ENCODE assay signal across 10 cellular contexts in the genomic region with DNA sequence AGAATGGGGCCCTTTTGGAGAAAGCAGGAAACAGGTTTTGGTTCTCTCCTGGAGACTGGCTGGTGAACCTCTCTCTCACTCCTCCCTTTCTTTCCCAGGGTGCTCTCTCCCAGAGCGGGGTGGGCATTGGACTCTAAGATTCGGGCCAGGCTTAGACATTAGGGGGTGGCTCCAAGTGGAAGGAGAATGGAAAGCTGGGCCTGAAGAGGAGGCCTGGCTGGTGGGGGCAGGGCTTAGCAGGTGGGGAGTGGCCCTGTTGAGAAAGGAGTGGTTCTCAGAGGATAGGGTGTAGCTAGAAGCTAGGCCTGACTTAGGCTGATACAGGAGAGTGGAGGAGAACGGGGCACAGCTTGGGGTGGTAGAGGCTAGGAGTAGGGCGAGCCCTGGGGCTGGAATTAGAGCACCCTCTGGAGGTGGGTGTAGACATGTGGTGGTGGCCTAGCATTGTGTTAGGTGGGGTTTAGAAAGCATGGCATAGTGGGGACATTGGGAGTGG. TPM values are rescaled to one million over a fixed set of nuclear protein-coding genes. Genes with fewer than 3 reads are reported as not detected.
A peak's percentile ranks its signal among the peaks of the same experiment; 100 is the strongest.
DNase-seq lines count a peak whose midpoint lies in the region; ATAC-seq, FAIRE-seq and TF ChIP-seq lines count a peak whose summit lies in the region.
"Had no signal": no experiment of that assay in that cellular context is flagged by ENCODE, and none has a peak within 500 bp of the region (broad histone marks: within the 10 kb centered on the region; RNA-seq: fewer than 3 reads in every experiment).

No MANE protein-coding gene starts in this region.

- no peak overlapping the region for H2BK5ac ChIP-seq in mesenchymal stem cell (ENCODE audit: low read depth, low read length, poor library complexity, severe bottlenecking)
- H2BK5ac ChIP-seq in neuronal stem cell (ENCODE audit: low read length), result no peak overlapping the region

- peak overlapping the region; percentile 3 for H2BK120ac ChIP-seq in mesenchymal stem cell (ENCODE audit: low read depth, low read length)
- no peak overlapping the region for H2BK120ac ChIP-seq in neuronal stem cell (ENCODE audit: low read depth, low read length)

- H3K23ac ChIP-seq in mesenchymal stem cell (ENCODE audit: low read length in 2 of 2) (no peak overlapping the region), neuronal stem cell (ENCODE audit: low read depth, low read length, poor library complexity) (no peak overlapping the region)

- WGBS in mesenchymal stem cell, result 100% methylated on average over 4 of the region's 4 CpGs
- no CpG with 5 or more reads among the region's 4 CpGs for WGBS in neuronal stem cell (ENCODE audit: extremely low coverage in 2 of 2, insufficient read length in 2 of 2, insufficient replicate concordance in 1 of 2), 2 donors

- DNase-seq in CD4-positive, CD25-positive, alpha-beta regulatory T cell, result peak in 1 of 3 donors; percentile 33
- no peak for DNase-seq in astrocyte (ENCODE audit: low read depth)
- DNase-seq in mesenchymal stem cell, result no peak
- no peak for DNase-seq in neuronal stem cell (ENCODE audit: low spot score)
- no peak for DNase-seq in SIG-M5 treated with dmso at 0.1 percent for 504 hours (lab: John Stamatoyannopoulos, UW; ENCODE audit: unreplicated experiment)
- no peak for DNase-seq in H54 (ENCODE audit: insufficient read length, low spot score)
- DNase-seq: stimulated activated naive CD4-positive, alpha-beta T cell treated with Interleukin-2 at 50 U/mL for 16 hours had no signal

- no peak overlapping the region for H2AFZ ChIP-seq in Loucy (ENCODE audit: low read length)
- H2AFZ ChIP-seq in astrocyte (ENCODE audit: low read depth, low read length), result no peak overlapping the region
- no peak overlapping the region for H2AFZ ChIP-seq in mesenchymal stem cell (ENCODE audit: low read depth, low read length)
- no peak overlapping the region for H2AFZ ChIP-seq in neuronal stem cell (ENCODE audit: low read length)

- H3K27me3 Mint-ChIP-seq in CD4-positive, CD25-positive, alpha-beta regulatory T cell, result peaks cover 5% of the 10 kb centered on the region
- no peaks in the 10 kb centered on the region for H3K27me3 Mint-ChIP-seq in astrocyte (ENCODE audit: low read depth, unreplicated experiment)

- no peaks in the 10 kb centered on the region for H3K9me2 ChIP-seq in Loucy (replicated peaks; ENCODE audit: low read depth, low read length)

- no peaks in the 10 kb centered on the region for H3K27me3 ChIP-seq in CD4-positive, CD25-positive, alpha-beta regulatory T cell (ENCODE audit: control insufficient read depth, insufficient read depth, low read length)
- no peaks in the 10 kb centered on the region for H3K27me3 ChIP-seq in Loucy (ENCODE audit: insufficient read depth, low read length, poor library complexity, severe bottlenecking)
- H3K27me3 ChIP-seq in astrocyte (ENCODE audit: insufficient read depth, low read length), result no peaks in the 10 kb centered on the region
- H3K27me3 ChIP-seq in mesenchymal stem cell (ENCODE audit: control insufficient read depth in 1 of 2, insufficient read depth in 1 of 2, low read length in 2 of 2), result no peaks in the 10 kb centered on the region
- H3K27me3 ChIP-seq in neuronal stem cell (ENCODE audit: control insufficient read depth in 3 of 3, insufficient read depth in 3 of 3, low read depth in 1 of 3, low read length in 3 of 3), result peaks cover 0 to 22% (median 10%) of the 10 kb centered on the region in 3 experiments

- peaks cover 0 to 1% (median 0%) of the 10 kb centered on the region in 7 donors for H3K9me3 Mint-ChIP-seq in CD4-positive, CD25-positive, alpha-beta regulatory T cell
- H3K9me3 Mint-ChIP-seq in astrocyte (ENCODE audit: unreplicated experiment), result no peaks in the 10 kb centered on the region

- H3K4me3 ChIP-seq in CD4-positive, CD25-positive, alpha-beta regulatory T cell (ENCODE audit: low read depth, low read length), result no peak overlapping the region
- no peak overlapping the region for H3K4me3 ChIP-seq in Loucy (ENCODE audit: low read length, poor library complexity, severe bottlenecking)
- H3K4me3 ChIP-seq in astrocyte (ENCODE audit: insufficient read depth, low read depth, low read length), result no peak overlapping the region
- H3K4me3 ChIP-seq in mesenchymal stem cell (ENCODE audit: insufficient read depth in 1 of 2, low read depth in 1 of 2, low read length in 2 of 2), result no peak overlapping the region
- H3K4me3 ChIP-seq in neuronal stem cell (ENCODE audit: low read length in 2 of 2), result no peak overlapping the region

- H3K27ac ChIP-seq in CD4-positive, CD25-positive, alpha-beta regulatory T cell (ENCODE audit: insufficient read depth, low read length, poor library complexity, severe bottlenecking), result no peak overlapping the region
- no peak overlapping the region for H3K27ac ChIP-seq in astrocyte (ENCODE audit: low read depth, low read length)
- no peak overlapping the region for H3K27ac ChIP-seq in mesenchymal stem cell (ENCODE audit: low read length, poor library complexity, severe bottlenecking)
- H3K27ac ChIP-seq in neuronal stem cell (replicated peaks; ENCODE audit: low read length), result no peak overlapping the region

- no peak overlapping the region for H3K4me2 ChIP-seq in Loucy (ENCODE audit: low read depth, low read length, poor library complexity, severe bottlenecking)
- no peak overlapping the region for H3K4me2 ChIP-seq in astrocyte (ENCODE audit: low read length)
- H3K4me2 ChIP-seq in mesenchymal stem cell (ENCODE audit: low read length, poor library complexity, severe bottlenecking), result no peak overlapping the region
- H3K4me2 ChIP-seq in neuronal stem cell (ENCODE audit: insufficient read depth, low read length, poor library complexity, severe bottlenecking), result no peak overlapping the region

- H3K4me1 Mint-ChIP-seq in CD4-positive, CD25-positive, alpha-beta regulatory T cell, result peaks cover 0 to 24% (median 11%) of the 10 kb centered on the region in 4 donors
- no peaks in the 10 kb centered on the region for H3K4me1 Mint-ChIP-seq in astrocyte (ENCODE audit: low read depth, unreplicated experiment)

- ATAC-seq in CD4-positive, CD25-positive, alpha-beta regulatory T cell (ENCODE audit: low read depth in 2 of 2), result peak; percentile 70 to 81
- ATAC-seq in HG03095 (IDR thresholded peaks at IDR 0.05; ENCODE audit: unreplicated experiment), result no peak

- no peak overlapping the region for H3K9ac ChIP-seq in Loucy (ENCODE audit: low read depth, low read length, poor library complexity, severe bottlenecking)
- H3K9ac ChIP-seq in astrocyte (ENCODE audit: low read length), result no peak overlapping the region
- no peak overlapping the region for H3K9ac ChIP-seq in mesenchymal stem cell (ENCODE audit: low read length)
- H3K9ac ChIP-seq in neuronal stem cell (ENCODE audit: low read depth, low read length, poor library complexity), result no peak overlapping the region

- H3K79me2 ChIP-seq in Loucy (ENCODE audit: insufficient read depth, low read length), result peaks cover 24% of the 10 kb centered on the region
- peaks cover 16% of the 10 kb centered on the region for H3K79me2 ChIP-seq in astrocyte (ENCODE audit: insufficient read depth, low read length)

- H4K20me1 ChIP-seq in Loucy (ENCODE audit: insufficient read depth, low read length, poor library complexity, severe bottlenecking), result peaks cover 15% of the 10 kb centered on the region
- H4K20me1 ChIP-seq in astrocyte (ENCODE audit: insufficient read depth, low read length), result peaks cover 9% of the 10 kb centered on the region

- H3K79me1 ChIP-seq in mesenchymal stem cell (replicated peaks; ENCODE audit: low read length, poor library complexity, severe bottlenecking) (peaks cover 4% of the 10 kb centered on the region), neuronal stem cell (ENCODE audit: low read depth, low read length) (no peaks in the 10 kb centered on the region)

- H3K4ac ChIP-seq in mesenchymal stem cell (ENCODE audit: low read depth in 1 of 2, low read length in 2 of 2) (no peak overlapping the region), neuronal stem cell (ENCODE audit: low read length) (no peak overlapping the region)

- H3K9me3 ChIP-seq in CD4-positive, CD25-positive, alpha-beta regulatory T cell (ENCODE audit: control insufficient read depth in 2 of 2, low read length in 2 of 2), result no peaks in the 10 kb centered on the region
- H3K9me3 ChIP-seq in Loucy (ENCODE audit: insufficient read depth, low read depth, low read length) (no peaks in the 10 kb centered on the region), astrocyte (ENCODE audit: insufficient read depth, low read depth, low read length) (no peaks in the 10 kb centered on the region), mesenchymal stem cell (ENCODE audit: control insufficient read depth, low read length) (no peaks in the 10 kb centered on the region), neuronal stem cell (replicated peaks in 1 of 2; ENCODE audit: control insufficient read depth in 2 of 2, insufficient read depth in 1 of 2, low read depth in 1 of 2, low read length in 2 of 2) (no peaks in the 10 kb centered on the region)

- peak overlapping the region; percentile 7 to 53 (median 14) for H3K27ac Mint-ChIP-seq in CD4-positive, CD25-positive, alpha-beta regulatory T cell
- peak overlapping the region; percentile 53 for H3K27ac Mint-ChIP-seq in astrocyte (ENCODE audit: unreplicated experiment)

- H3K14ac ChIP-seq in mesenchymal stem cell (ENCODE audit: low read length in 2 of 2) (no peak overlapping the region), neuronal stem cell (ENCODE audit: low read length) (no peak overlapping the region)

- peaks cover 10% of the 10 kb centered on the region for H3K4me1 ChIP-seq in CD4-positive, CD25-positive, alpha-beta regulatory T cell (ENCODE audit: control insufficient read depth, insufficient read depth, low read length, poor library complexity, severe bottlenecking)
- H3K4me1 ChIP-seq in Loucy (ENCODE audit: insufficient read depth, low read length, poor library complexity, severe bottlenecking), result peaks cover 19% of the 10 kb centered on the region
- H3K4me1 ChIP-seq in astrocyte (ENCODE audit: insufficient read depth, low read length), result peaks cover 6% of the 10 kb centered on the region
- H3K4me1 ChIP-seq in mesenchymal stem cell (ENCODE audit: control insufficient read depth, insufficient read depth, low read depth, low read length), result peaks cover 5% of the 10 kb centered on the region
- no peaks in the 10 kb centered on the region for H3K4me1 ChIP-seq in neuronal stem cell (ENCODE audit: control insufficient read depth in 2 of 2, insufficient read depth in 1 of 2, low read depth in 1 of 2, low read length in 2 of 2)

- H2BK12ac ChIP-seq in mesenchymal stem cell (ENCODE audit: low read length in 2 of 2), result no peak overlapping the region
- no peak overlapping the region for H2BK12ac ChIP-seq in neuronal stem cell (ENCODE audit: low read length)

- no peak for FAIRE-seq in astrocyte (lab: Jason Lieb, UNC)
- FAIRE-seq in H54 (lab: Jason Lieb, UNC), result no peak

- H2AK5ac ChIP-seq in mesenchymal stem cell (ENCODE audit: low read length, severe bottlenecking) (no peak overlapping the region), neuronal stem cell (ENCODE audit: low read depth, low read length) (no peak overlapping the region)

- TF ChIP-seq CTCF in Loucy (conservative IDR thresholded peaks at IDR 0.05; ENCODE audit: low read length) (peak; percentile 40), astrocyte (IDR thresholded peaks at IDR 0.05; ENCODE audit: insufficient read depth, low read depth, low read length) (no peak)

- no peak overlapping the region for H3K18ac ChIP-seq in mesenchymal stem cell (ENCODE audit: low read depth in 1 of 2, low read length in 2 of 2)
- no peak overlapping the region for H3K18ac ChIP-seq in neuronal stem cell (ENCODE audit: low read length)

- no peak for TF ChIP-seq POLR2A in H54 (IDR thresholded peaks at IDR 0.05; ENCODE audit: low read depth, low read length)

- peaks cover 19% of the 10 kb centered on the region for H3K36me3 ChIP-seq in CD4-positive, CD25-positive, alpha-beta regulatory T cell (ENCODE audit: control insufficient read depth, insufficient read depth, low read length)
- H3K36me3 ChIP-seq in Loucy (ENCODE audit: insufficient read depth, low read length) (no peaks in the 10 kb centered on the region), astrocyte (ENCODE audit: insufficient read depth, low read length) (no peaks in the 10 kb centered on the region), mesenchymal stem cell (ENCODE audit: control insufficient read depth in 1 of 2, insufficient read depth in 2 of 2, low read depth in 1 of 2, low read length in 2 of 2) (peaks cover 20 to 63% of the 10 kb centered on the region in 2 experiments), neuronal stem cell (replicated peaks in 1 of 2; ENCODE audit: control insufficient read depth in 2 of 2, insufficient read depth in 2 of 2, low read length in 2 of 2) (no peaks in the 10 kb centered on the region)

- no peak overlapping the region for H2BK15ac ChIP-seq in mesenchymal stem cell (ENCODE audit: low read depth, poor library complexity, severe bottlenecking)
- no peak overlapping the region for H2BK15ac ChIP-seq in neuronal stem cell (ENCODE audit: low read length)

- peak overlapping the region in 1 of 4 donors; percentile 28 for H3K4me3 Mint-ChIP-seq in CD4-positive, CD25-positive, alpha-beta regulatory T cell
- H3K4me3 Mint-ChIP-seq in astrocyte (ENCODE audit: unreplicated experiment), result no peak overlapping the region

- H4K8ac ChIP-seq in mesenchymal stem cell (ENCODE audit: low read length) (no peak overlapping the region), neuronal stem cell (ENCODE audit: low read depth, low read length) (no peak overlapping the region)

- no peaks in the 10 kb centered on the region for H3F3A ChIP-seq in Loucy (ENCODE audit: low read depth)

- H4K91ac ChIP-seq in mesenchymal stem cell (ENCODE audit: low read length), result no peak overlapping the region
- no peak overlapping the region for H4K91ac ChIP-seq in neuronal stem cell (ENCODE audit: low read depth, low read length, poor library complexity)

- H3K36me3 Mint-ChIP-seq in CD4-positive, CD25-positive, alpha-beta regulatory T cell, result peaks cover 13% of the 10 kb centered on the region
- H3K36me3 Mint-ChIP-seq in astrocyte (ENCODE audit: low read depth, unreplicated experiment), result peaks cover 7% of the 10 kb centered on the region

RNA-seq across cellular contexts. Expression of a gene that starts 5.7 kb away (rescaled TPM):
- total RNA-seq in CD4-positive, CD25-positive, alpha-beta regulatory T cell, result 141 TPM
- 100 to 1,000 TPM; 222 to 354 (median 242) TPM for polyA plus RNA-seq in CD4-positive, CD25-positive, alpha-beta regulatory T cell
- total RNA-seq in astrocyte, result 109 TPM in 2 replicates
- polyA plus RNA-seq in mesenchymal stem cell (2013, experiment 1 of 2), result 302 TPM
- 293 TPM for polyA plus RNA-seq in mesenchymal stem cell (2013, experiment 2 of 2)
- 3.8 TPM for polyA plus RNA-seq in neuronal stem cell (2013, experiment 1 of 2)
- polyA plus RNA-seq in neuronal stem cell (2013, experiment 2 of 2), result 3.8 TPM
- polyA plus RNA-seq: neural cell had no signal

RNA-seq across cellular contexts. Expression of a gene that starts 8.8 kb away (rescaled TPM):
- total RNA-seq in CD4-positive, CD25-positive, alpha-beta regulatory T cell, result 7.3 TPM
- 1 to 10 TPM; 2.7 to 4.7 (median 3.5) TPM for polyA plus RNA-seq in CD4-positive, CD25-positive, alpha-beta regulatory T cell
- total RNA-seq in astrocyte, result 13.9 and 14.2 TPM in 2 replicates
- polyA plus RNA-seq in mesenchymal stem cell (2013, experiment 1 of 2), result 9.3 TPM
- polyA plus RNA-seq in mesenchymal stem cell (2013, experiment 2 of 2), result 9.3 TPM
- 4.5 TPM for polyA plus RNA-seq in neuronal stem cell (2013, experiment 1 of 2)
- 4.1 TPM for polyA plus RNA-seq in neuronal stem cell (2013, experiment 2 of 2)

RNA-seq across cellular contexts. Expression of a gene that starts 14.8 kb away (rescaled TPM):
- 0.57 TPM for total RNA-seq in CD4-positive, CD25-positive, alpha-beta regulatory T cell
- polyA plus RNA-seq in CD4-positive, CD25-positive, alpha-beta regulatory T cell, result 1 to 10 TPM in 1 of 4 donors, under 1 TPM in 3; 0.49 to 1.0 (median 0.62) TPM
- 0.96 and 1.2 TPM in 2 replicates for total RNA-seq in astrocyte
- 0.83 TPM for polyA plus RNA-seq in mesenchymal stem cell (2013, experiment 1 of 2)
- 0.66 TPM for polyA plus RNA-seq in mesenchymal stem cell (2013, experiment 2 of 2)
- 0.74 TPM for polyA plus RNA-seq in neuronal stem cell (2013, experiment 1 of 2)
- polyA plus RNA-seq in neuronal stem cell (2013, experiment 2 of 2), result 0.47 TPM

RNA-seq across cellular contexts. Expression of a gene that starts 22.6 kb away (rescaled TPM):
- 1.3 TPM for total RNA-seq in CD4-positive, CD25-positive, alpha-beta regulatory T cell
- under 1 TPM; 0.67 to 0.95 (median 0.84) TPM for polyA plus RNA-seq in CD4-positive, CD25-positive, alpha-beta regulatory T cell
- total RNA-seq in astrocyte, result 1.6 and 1.9 TPM in 2 replicates
- polyA plus RNA-seq in mesenchymal stem cell (2013, experiment 1 of 2), result 0.18 TPM
- polyA plus RNA-seq in mesenchymal stem cell (2013, experiment 2 of 2), result 0.18 TPM
- 0.32 TPM for polyA plus RNA-seq in neuronal stem cell (2013, experiment 1 of 2)
- 0.37 TPM for polyA plus RNA-seq in neuronal stem cell (2013, experiment 2 of 2)

RNA-seq across cellular contexts. Expression of a gene that starts 53.9 kb away (rescaled TPM):
- total RNA-seq in CD4-positive, CD25-positive, alpha-beta regulatory T cell, result 17.4 TPM
- 10 to 100 TPM; 34.9 to 43.0 (median 37.7) TPM for polyA plus RNA-seq in CD4-positive, CD25-positive, alpha-beta regulatory T cell
- total RNA-seq in astrocyte, result 15.6 and 16.9 TPM in 2 replicates
- 13.7 TPM for polyA plus RNA-seq in mesenchymal stem cell (2013, experiment 1 of 2)
- 13.6 TPM for polyA plus RNA-seq in mesenchymal stem cell (2013, experiment 2 of 2)
- 15.7 TPM for polyA plus RNA-seq in neuronal stem cell (2013, experiment 1 of 2)
- 15.6 TPM for polyA plus RNA-seq in neuronal stem cell (2013, experiment 2 of 2)
